Comparison of ENCODE assay signal across 8 cellular contexts in genomic region chr4:183503497-183504063, GRCh38. TPM values are rescaled to one million over a fixed set of nuclear protein-coding genes. Genes with fewer than 3 reads are reported as not detected.
DNase-seq lines count a peak whose midpoint lies in the region; ATAC-seq, FAIRE-seq and TF ChIP-seq lines count a peak whose summit lies in the region.

No MANE protein-coding gene starts in this region.

- DNase-seq in AG09309 (ENCODE audit: low read depth) (no peak), GM13976 (ENCODE audit: low spot score) (peak; percentile 21), SJCRH30 (peak in 1 of 2 experiments; percentile 58), fibroblast of lung (ENCODE audit: low read depth in 2 of 2) (no peak), renal cortical epithelial cell (ENCODE audit: low read depth) (peak; percentile 25), ureter (ENCODE audit: low spot score) (no peak), GM12892 (ENCODE audit: insufficient read length) (no peak)

- peak; percentile 0 for ATAC-seq in HG02973 (IDR thresholded peaks at IDR 0.05; ENCODE audit: unreplicated experiment)

- no peaks in the 10 kb centered on the region for H3K4me1 ChIP-seq in SJCRH30
- H3K4me1 ChIP-seq in fibroblast of lung (ENCODE audit: control insufficient read depth, extremely low read depth, insufficient read depth, low read length) = peaks cover 2% of the 10 kb centered on the region

- no peak for TF ChIP-seq POLR2A in GM12892 (IDR thresholded peaks at IDR 0.05; ENCODE audit: low read depth, low read length)

- H3K9me3 ChIP-seq in SJCRH30 (replicated peaks) = no peaks in the 10 kb centered on the region
- no peaks in the 10 kb centered on the region for H3K9me3 ChIP-seq in fibroblast of lung (ENCODE audit: control insufficient read depth, insufficient read depth, low read depth, low read length)

- peak overlapping the region; percentile 66 for H3K27ac ChIP-seq in SJCRH30
- peak overlapping the region; percentile 82 for H3K27ac ChIP-seq in fibroblast of lung (ENCODE audit: insufficient read depth, low read length)

- in situ Hi-C loops in GM13976 (cut with MboI; ENCODE audit: low sequenced_read_pairs, unreplicated experiment) = no loop called here

- FAIRE-seq in GM12892 (lab: Jason Lieb, UNC) = no peak

- no peaks in the 10 kb centered on the region for H3K27me3 ChIP-seq in SJCRH30
- no peaks in the 10 kb centered on the region for H3K27me3 ChIP-seq in fibroblast of lung (ENCODE audit: control insufficient read depth, insufficient read depth, low read length)

- H3K4me2 ChIP-seq in fibroblast of lung (ENCODE audit: extremely low read depth, insufficient read depth, low read length) = peak overlapping the region; percentile 77

- peak overlapping the region; percentile 83 for H3K4me3 ChIP-seq in AG09309 (ENCODE audit: control insufficient read depth, low read depth, low read length)
- H3K4me3 ChIP-seq in SJCRH30 = peak overlapping the region; percentile 100
- H3K4me3 ChIP-seq in fibroblast of lung (replicated peaks in 1 of 4; ENCODE audit: control extremely low read depth in 1 of 4, insufficient read depth in 1 of 4, low read depth in 3 of 4, low read length in 4 of 4) = peak overlapping the region; percentile 74 to 94 (median 78)

- peak overlapping the region; percentile 67 for H3K9ac ChIP-seq in fibroblast of lung (ENCODE audit: insufficient read depth, low read length)

- H4K20me1 ChIP-seq in fibroblast of lung (ENCODE audit: control insufficient read depth, extremely low read depth, insufficient read depth, low read length) = no peaks in the 10 kb centered on the region

- H3K36me3 ChIP-seq in SJCRH30 (no peaks in the 10 kb centered on the region), fibroblast of lung (ENCODE audit: control insufficient read depth, insufficient read depth, low read length) (no peaks in the 10 kb centered on the region)

- H2AFZ ChIP-seq in fibroblast of lung (ENCODE audit: low read length) = peak overlapping the region; percentile 98

- TF ChIP-seq CTCF in AG09309 (IDR thresholded peaks at IDR 0.05; ENCODE audit: control insufficient read depth, insufficient read depth, low read depth, low read length, missing control alignments) (no peak), GM13976 (IDR thresholded peaks at IDR 0.05; ENCODE audit: borderline replicate concordance, control extremely low read depth, extremely low read depth, insufficient read depth, missing control alignments) (no peak), fibroblast of lung (conservative IDR thresholded peaks at IDR 0.05 in 1 of 2, IDR thresholded peaks at IDR 0.05 in 1 of 2; ENCODE audit: low read depth in 1 of 2, low read length in 2 of 2) (no peak)

- H3K79me2 ChIP-seq in fibroblast of lung (ENCODE audit: control insufficient read depth, insufficient read depth, low read length) = peaks cover 37% of the 10 kb centered on the region

RNA-seq across cellular contexts. Expression of gene ING2, which starts 1.3 kb away (rescaled TPM):
- 11.6 and 11.8 TPM in 2 replicates for total RNA-seq in SJCRH30 (2014; rRNA removed; shearing (Covaris generic))
- total RNA-seq in fibroblast of lung = 5.4 and 7.9 TPM in 2 replicates
- polyA plus RNA-seq in fibroblast of lung = 12.1 and 12.6 TPM in 2 replicates
- polyA plus RNA-seq in fibroblast of lung (2012) = 12.7 and 13.6 TPM in 2 replicates
- polyA minus RNA-seq in fibroblast of lung (ENCODE audit: low replicate concordance) = 2.6 TPM in 1 of 2 replicates, not detected in the other
- 10.4 and 22.0 TPM in 2 replicates for total RNA-seq in renal cortical epithelial cell
- total RNA-seq in ureter = 10.3 TPM
- polyA plus RNA-seq in GM12892 (2012; ENCODE audit: missing spikeins) = 15.9 TPM

RNA-seq across cellular contexts. Expression of gene CDKN2AIP, which starts 59.1 kb away (rescaled TPM):
- 19.2 and 19.5 TPM in 2 replicates for total RNA-seq in SJCRH30 (2014; rRNA removed; shearing (Covaris generic))
- total RNA-seq in fibroblast of lung = 19.0 and 20.5 TPM in 2 replicates
- polyA plus RNA-seq in fibroblast of lung = 15.4 and 15.6 TPM in 2 replicates
- 10.4 and 12.7 TPM in 2 replicates for polyA plus RNA-seq in fibroblast of lung (2012)
- 0.19 and 6.1 TPM in 2 replicates for polyA minus RNA-seq in fibroblast of lung (ENCODE audit: low replicate concordance)
- total RNA-seq in renal cortical epithelial cell = 45.7 and 56.5 TPM in 2 replicates
- 15.0 TPM for total RNA-seq in ureter
- polyA plus RNA-seq in GM12892 (2012; ENCODE audit: missing spikeins) = 13.3 TPM

Comparison
In these comparisons a context has a peak if more than half of its experiments do, and no peak if none do; other contexts are left out.
1. DNase-seq: peak in GM13976 (single experiment) and renal cortical epithelial cell (single experiment); none in AG09309 (single experiment), fibroblast of lung (0 of 2), ureter (single experiment) and GM12892 (single experiment).
2. Peak in every context shown above with its lines, with median percentiles within 50 percentile points of each other: H3K4me3 ChIP-seq.